Comparison of ENCODE assay signal across 1 cellular context in genomic region chr21:45161039-45161945, GRCh38.
TF ChIP-seq lines count a peak whose summit lies in the region.

No MANE protein-coding gene starts in this region.

TF ChIP-seq in GM23338, 12 proteins besides CTCF, POLR2A, EP300 and RAD21 (continued from another document):
- TF ChIP-seq, protein P1, sequence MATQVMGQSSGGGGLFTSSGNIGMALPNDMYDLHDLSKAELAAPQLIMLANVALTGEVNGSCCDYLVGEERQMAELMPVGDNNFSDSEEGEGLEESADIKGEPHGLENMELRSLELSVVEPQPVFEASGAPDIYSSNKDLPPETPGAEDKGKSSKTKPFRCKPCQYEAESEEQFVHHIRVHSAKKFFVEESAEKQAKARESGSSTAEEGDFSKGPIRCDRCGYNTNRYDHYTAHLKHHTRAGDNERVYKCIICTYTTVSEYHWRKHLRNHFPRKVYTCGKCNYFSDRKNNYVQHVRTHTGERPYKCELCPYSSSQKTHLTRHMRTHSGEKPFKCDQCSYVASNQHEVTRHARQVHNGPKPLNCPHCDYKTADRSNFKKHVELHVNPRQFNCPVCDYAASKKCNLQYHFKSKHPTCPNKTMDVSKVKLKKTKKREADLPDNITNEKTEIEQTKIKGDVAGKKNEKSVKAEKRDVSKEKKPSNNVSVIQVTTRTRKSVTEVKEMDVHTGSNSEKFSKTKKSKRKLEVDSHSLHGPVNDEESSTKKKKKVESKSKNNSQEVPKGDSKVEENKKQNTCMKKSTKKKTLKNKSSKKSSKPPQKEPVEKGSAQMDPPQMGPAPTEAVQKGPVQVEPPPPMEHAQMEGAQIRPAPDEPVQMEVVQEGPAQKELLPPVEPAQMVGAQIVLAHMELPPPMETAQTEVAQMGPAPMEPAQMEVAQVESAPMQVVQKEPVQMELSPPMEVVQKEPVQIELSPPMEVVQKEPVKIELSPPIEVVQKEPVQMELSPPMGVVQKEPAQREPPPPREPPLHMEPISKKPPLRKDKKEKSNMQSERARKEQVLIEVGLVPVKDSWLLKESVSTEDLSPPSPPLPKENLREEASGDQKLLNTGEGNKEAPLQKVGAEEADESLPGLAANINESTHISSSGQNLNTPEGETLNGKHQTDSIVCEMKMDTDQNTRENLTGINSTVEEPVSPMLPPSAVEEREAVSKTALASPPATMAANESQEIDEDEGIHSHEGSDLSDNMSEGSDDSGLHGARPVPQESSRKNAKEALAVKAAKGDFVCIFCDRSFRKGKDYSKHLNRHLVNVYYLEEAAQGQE (IDR thresholded peaks at IDR 0.05; ENCODE audit: unreplicated experiment) = no peak
- TF ChIP-seq ZNF331 (CRISPR knock-in tag; IDR thresholded peaks at IDR 0.05; ENCODE audit: low read depth) (no peak), ZNF114 (CRISPR knock-in tag; IDR thresholded peaks at IDR 0.05) (no peak), EZH2phosphoT487 (IDR thresholded peaks at IDR 0.05; ENCODE audit: unreplicated experiment) (no peak), ZNF462 (CRISPR knock-in tag; IDR thresholded peaks at IDR 0.05) (no peak), JUNB (IDR thresholded peaks at IDR 0.05; ENCODE audit: unreplicated experiment) (no peak), ETS1 (IDR thresholded peaks at IDR 0.05) (no peak), NANOG (IDR thresholded peaks at IDR 0.05; ENCODE audit: borderline replicate concordance) (no peak), POLR2AphosphoS5 (IDR thresholded peaks at IDR 0.05; ENCODE audit: low read depth) (no peak)
